ENCODE assay signal across 1 cellular context in the genomic region with DNA sequence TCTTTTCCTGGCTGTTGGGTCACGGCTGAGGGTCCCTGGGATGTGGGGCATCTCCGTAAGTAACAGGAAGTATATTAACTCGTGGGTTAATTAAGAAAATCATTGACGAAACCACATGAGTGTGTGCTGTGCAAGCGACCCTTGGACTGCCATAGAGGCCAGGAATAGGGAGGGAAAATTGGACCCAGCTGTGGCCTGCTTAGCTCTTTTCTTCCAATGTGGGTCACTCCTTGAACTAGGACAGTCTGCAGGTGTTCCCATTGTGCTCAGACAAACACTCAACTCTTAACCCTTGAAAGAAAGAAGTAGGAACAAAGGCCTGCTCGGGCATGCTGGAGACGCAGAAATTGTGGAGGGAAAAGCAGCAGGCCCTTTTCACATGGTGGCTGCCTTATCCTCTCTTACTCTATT.
TF ChIP-seq lines count a peak whose summit lies in the region.

No MANE protein-coding gene starts in this region.

TF ChIP-seq in HepG2, 621 proteins besides CTCF, POLR2A, EP300 and RAD21 (continued from another document):
- TF ChIP-seq, protein P1, sequence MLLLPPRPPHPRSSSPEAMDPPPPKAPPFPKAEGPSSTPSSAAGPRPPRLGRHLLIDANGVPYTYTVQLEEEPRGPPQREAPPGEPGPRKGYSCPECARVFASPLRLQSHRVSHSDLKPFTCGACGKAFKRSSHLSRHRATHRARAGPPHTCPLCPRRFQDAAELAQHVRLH (CRISPR knock-in tag; IDR thresholded peaks at IDR 0.05; ENCODE audit: borderline replicate concordance, low read depth), result no peak
- TF ChIP-seq, protein P2, sequence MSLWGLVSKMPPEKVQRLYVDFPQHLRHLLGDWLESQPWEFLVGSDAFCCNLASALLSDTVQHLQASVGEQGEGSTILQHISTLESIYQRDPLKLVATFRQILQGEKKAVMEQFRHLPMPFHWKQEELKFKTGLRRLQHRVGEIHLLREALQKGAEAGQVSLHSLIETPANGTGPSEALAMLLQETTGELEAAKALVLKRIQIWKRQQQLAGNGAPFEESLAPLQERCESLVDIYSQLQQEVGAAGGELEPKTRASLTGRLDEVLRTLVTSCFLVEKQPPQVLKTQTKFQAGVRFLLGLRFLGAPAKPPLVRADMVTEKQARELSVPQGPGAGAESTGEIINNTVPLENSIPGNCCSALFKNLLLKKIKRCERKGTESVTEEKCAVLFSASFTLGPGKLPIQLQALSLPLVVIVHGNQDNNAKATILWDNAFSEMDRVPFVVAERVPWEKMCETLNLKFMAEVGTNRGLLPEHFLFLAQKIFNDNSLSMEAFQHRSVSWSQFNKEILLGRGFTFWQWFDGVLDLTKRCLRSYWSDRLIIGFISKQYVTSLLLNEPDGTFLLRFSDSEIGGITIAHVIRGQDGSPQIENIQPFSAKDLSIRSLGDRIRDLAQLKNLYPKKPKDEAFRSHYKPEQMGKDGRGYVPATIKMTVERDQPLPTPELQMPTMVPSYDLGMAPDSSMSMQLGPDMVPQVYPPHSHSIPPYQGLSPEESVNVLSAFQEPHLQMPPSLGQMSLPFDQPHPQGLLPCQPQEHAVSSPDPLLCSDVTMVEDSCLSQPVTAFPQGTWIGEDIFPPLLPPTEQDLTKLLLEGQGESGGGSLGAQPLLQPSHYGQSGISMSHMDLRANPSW (CRISPR knock-in tag; IDR thresholded peaks at IDR 0.05; ENCODE audit: borderline replicate concordance), result no peak
- TF ChIP-seq ZNF343 (CRISPR knock-in tag; IDR thresholded peaks at IDR 0.05), result no peak
- TF ChIP-seq ZNF777 (CRISPR knock-in tag; IDR thresholded peaks at IDR 0.05), result no peak
- TF ChIP-seq SSRP1 (CRISPR knock-in tag; IDR thresholded peaks at IDR 0.05), result no peak
- no peak for TF ChIP-seq KMT2A (CRISPR knock-in tag; IDR thresholded peaks at IDR 0.05)
- no peak for TF ChIP-seq ZNF335 (CRISPR knock-in tag; IDR thresholded peaks at IDR 0.05)
- no peak for TF ChIP-seq ZNF33A (CRISPR knock-in tag; IDR thresholded peaks at IDR 0.05; ENCODE audit: borderline replicate concordance)
- no peak for TF ChIP-seq SOX13 (IDR thresholded peaks at IDR 0.05)
- 0 out of 4 replicates have a peak, but pooled peaks of 1 of the 2 experiments have one; percentile 13 for TF ChIP-seq SOX13 (CRISPR knock-in tag; conservative IDR thresholded peaks at IDR 0.05 in 1 of 2, IDR thresholded peaks at IDR 0.05 in 1 of 2)
- TF ChIP-seq SKI (IDR thresholded peaks at IDR 0.05; ENCODE audit: partially characterized antibody), result no peak
- no peak for TF ChIP-seq TOE1 (CRISPR knock-in tag; IDR thresholded peaks at IDR 0.05)
- TF ChIP-seq, protein P3, sequence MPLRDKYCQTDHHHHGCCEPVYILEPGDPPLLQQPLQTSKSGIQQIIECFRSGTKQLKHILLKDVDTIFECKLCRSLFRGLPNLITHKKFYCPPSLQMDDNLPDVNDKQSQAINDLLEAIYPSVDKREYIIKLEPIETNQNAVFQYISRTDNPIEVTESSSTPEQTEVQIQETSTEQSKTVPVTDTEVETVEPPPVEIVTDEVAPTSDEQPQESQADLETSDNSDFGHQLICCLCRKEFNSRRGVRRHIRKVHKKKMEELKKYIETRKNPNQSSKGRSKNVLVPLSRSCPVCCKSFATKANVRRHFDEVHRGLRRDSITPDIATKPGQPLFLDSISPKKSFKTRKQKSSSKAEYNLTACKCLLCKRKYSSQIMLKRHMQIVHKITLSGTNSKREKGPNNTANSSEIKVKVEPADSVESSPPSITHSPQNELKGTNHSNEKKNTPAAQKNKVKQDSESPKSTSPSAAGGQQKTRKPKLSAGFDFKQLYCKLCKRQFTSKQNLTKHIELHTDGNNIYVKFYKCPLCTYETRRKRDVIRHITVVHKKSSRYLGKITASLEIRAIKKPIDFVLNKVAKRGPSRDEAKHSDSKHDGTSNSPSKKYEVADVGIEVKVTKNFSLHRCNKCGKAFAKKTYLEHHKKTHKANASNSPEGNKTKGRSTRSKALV (CRISPR knock-in tag; IDR thresholded peaks at IDR 0.05), result no peak
- no peak for TF ChIP-seq ZNF660 (CRISPR knock-in tag; IDR thresholded peaks at IDR 0.05; ENCODE audit: borderline replicate concordance, low read depth)
- TF ChIP-seq ZNF670 (CRISPR knock-in tag; IDR thresholded peaks at IDR 0.05; ENCODE audit: borderline replicate concordance), result no peak
- TF ChIP-seq, protein P4, sequence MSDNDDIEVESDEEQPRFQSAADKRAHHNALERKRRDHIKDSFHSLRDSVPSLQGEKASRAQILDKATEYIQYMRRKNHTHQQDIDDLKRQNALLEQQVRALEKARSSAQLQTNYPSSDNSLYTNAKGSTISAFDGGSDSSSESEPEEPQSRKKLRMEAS (IDR thresholded peaks at IDR 0.05), result peak; percentile 63
- TF ChIP-seq, protein P5, sequence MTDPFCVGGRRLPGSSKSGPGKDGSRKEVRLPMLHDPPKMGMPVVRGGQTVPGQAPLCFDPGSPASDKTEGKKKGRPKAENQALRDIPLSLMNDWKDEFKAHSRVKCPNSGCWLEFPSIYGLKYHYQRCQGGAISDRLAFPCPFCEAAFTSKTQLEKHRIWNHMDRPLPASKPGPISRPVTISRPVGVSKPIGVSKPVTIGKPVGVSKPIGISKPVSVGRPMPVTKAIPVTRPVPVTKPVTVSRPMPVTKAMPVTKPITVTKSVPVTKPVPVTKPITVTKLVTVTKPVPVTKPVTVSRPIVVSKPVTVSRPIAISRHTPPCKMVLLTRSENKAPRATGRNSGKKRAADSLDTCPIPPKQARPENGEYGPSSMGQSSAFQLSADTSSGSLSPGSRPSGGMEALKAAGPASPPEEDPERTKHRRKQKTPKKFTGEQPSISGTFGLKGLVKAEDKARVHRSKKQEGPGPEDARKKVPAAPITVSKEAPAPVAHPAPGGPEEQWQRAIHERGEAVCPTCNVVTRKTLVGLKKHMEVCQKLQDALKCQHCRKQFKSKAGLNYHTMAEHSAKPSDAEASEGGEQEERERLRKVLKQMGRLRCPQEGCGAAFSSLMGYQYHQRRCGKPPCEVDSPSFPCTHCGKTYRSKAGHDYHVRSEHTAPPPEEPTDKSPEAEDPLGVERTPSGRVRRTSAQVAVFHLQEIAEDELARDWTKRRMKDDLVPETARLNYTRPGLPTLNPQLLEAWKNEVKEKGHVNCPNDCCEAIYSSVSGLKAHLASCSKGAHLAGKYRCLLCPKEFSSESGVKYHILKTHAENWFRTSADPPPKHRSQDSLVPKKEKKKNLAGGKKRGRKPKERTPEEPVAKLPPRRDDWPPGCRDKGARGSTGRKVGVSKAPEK (CRISPR knock-in tag; IDR thresholded peaks at IDR 0.05; ENCODE audit: borderline replicate concordance), result no peak
- no peak for TF ChIP-seq SAFB2 (CRISPR knock-in tag; IDR thresholded peaks at IDR 0.05; ENCODE audit: borderline replicate concordance, low read depth)
- TF ChIP-seq, protein P6, sequence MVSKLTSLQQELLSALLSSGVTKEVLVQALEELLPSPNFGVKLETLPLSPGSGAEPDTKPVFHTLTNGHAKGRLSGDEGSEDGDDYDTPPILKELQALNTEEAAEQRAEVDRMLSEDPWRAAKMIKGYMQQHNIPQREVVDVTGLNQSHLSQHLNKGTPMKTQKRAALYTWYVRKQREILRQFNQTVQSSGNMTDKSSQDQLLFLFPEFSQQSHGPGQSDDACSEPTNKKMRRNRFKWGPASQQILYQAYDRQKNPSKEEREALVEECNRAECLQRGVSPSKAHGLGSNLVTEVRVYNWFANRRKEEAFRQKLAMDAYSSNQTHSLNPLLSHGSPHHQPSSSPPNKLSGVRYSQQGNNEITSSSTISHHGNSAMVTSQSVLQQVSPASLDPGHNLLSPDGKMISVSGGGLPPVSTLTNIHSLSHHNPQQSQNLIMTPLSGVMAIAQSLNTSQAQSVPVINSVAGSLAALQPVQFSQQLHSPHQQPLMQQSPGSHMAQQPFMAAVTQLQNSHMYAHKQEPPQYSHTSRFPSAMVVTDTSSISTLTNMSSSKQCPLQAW (CRISPR knock-in tag; IDR thresholded peaks at IDR 0.05), result peak; percentile 68; the same call in 1 of the 2 replicates
- no peak for TF ChIP-seq REXO4 (CRISPR knock-in tag; IDR thresholded peaks at IDR 0.05; ENCODE audit: borderline replicate concordance)
- no peak for TF ChIP-seq ZBTB21 (CRISPR knock-in tag; IDR thresholded peaks at IDR 0.05)
- TF ChIP-seq IRF2 (CRISPR knock-in tag; IDR thresholded peaks at IDR 0.05), result peak; percentile 12; the same call in 1 of the 2 replicates
- TF ChIP-seq TP53 (CRISPR knock-in tag; conservative IDR thresholded peaks at IDR 0.05), result no peak
- TF ChIP-seq RXRA (CRISPR knock-in tag; IDR thresholded peaks at IDR 0.05), result no peak
- TF ChIP-seq, protein P7, sequence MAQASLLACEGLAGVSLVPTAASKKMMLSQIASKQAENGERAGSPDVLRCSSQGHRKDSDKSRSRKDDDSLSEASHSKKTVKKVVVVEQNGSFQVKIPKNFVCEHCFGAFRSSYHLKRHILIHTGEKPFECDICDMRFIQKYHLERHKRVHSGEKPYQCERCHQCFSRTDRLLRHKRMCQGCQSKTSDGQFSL (CRISPR knock-in tag; IDR thresholded peaks at IDR 0.05), result no peak
- TF ChIP-seq, protein P8, sequence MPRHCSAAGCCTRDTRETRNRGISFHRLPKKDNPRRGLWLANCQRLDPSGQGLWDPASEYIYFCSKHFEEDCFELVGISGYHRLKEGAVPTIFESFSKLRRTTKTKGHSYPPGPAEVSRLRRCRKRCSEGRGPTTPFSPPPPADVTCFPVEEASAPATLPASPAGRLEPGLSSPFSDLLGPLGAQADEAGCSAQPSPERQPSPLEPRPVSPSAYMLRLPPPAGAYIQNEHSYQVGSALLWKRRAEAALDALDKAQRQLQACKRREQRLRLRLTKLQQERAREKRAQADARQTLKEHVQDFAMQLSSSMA (CRISPR knock-in tag; IDR thresholded peaks at IDR 0.05), result no peak
- no peak for TF ChIP-seq ZNF367 (CRISPR knock-in tag; IDR thresholded peaks at IDR 0.05; ENCODE audit: borderline replicate concordance)
- no peak for TF ChIP-seq CC2D1A (CRISPR knock-in tag; IDR thresholded peaks at IDR 0.05)
- no peak for TF ChIP-seq ZSCAN20 (CRISPR knock-in tag; IDR thresholded peaks at IDR 0.05; ENCODE audit: borderline replicate concordance)
- TF ChIP-seq SMC3 (IDR thresholded peaks at IDR 0.05; ENCODE audit: low read length), result no peak
- no peak for TF ChIP-seq SP2 (CRISPR knock-in tag; IDR thresholded peaks at IDR 0.05)
